Comparison of ENCODE assay signal across 13 cellular contexts in the genomic region with DNA sequence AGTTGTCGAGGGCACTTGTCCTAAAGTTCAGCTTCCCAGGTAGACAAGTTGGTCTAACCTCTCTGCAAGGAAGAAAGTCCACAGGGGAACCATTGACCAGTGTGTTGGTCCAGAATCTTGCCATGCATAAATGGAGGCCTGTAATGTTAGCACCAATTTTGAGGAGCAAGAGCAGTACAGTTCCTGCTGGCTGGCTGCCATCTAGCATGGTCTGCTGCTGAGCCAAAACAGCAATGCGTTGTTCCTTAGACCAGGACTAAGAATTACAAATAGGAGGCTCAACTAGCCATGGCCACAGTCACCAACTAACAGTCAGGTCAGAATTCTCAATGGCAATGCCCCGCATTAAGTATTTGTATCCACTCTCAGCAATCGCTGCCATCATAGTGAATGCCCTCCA.
"Had no signal": no experiment of that assay in that cellular context is flagged by ENCODE, and none has a peak within 500 bp of the region (broad histone marks: within the 10 kb centered on the region; RNA-seq: fewer than 3 reads in every experiment).

No MANE protein-coding gene starts in this region.

- H3K27me3 ChIP-seq: esophagus muscularis mucosa, left lung, ovary, tibial artery had no signal

- H3K36me3 ChIP-seq: ovary had no signal

- H3K9me3 ChIP-seq: esophagus muscularis mucosa, ovary, tibial artery had no signal

- DNase-seq: activated CD4-positive, alpha-beta T cell treated with anti-CD3 and anti-CD28 coated beads, Interleukin-2, amount 10 ng/mL, durations not matched to agents 24 days and 14 days; activated CD8-positive, alpha-beta T cell treated with anti-CD3 and anti-CD28 coated beads for 36 hours; activated naive CD4-positive, alpha-beta T cell treated with anti-CD3 and anti-CD28 coated beads for 36 hours; activated T-cell treated with anti-CD3 and anti-CD28 coated beads, Interleukin-2, amount 50 U/mL, for 1 hour; effector CD8-positive, alpha-beta T cell; islet precursor cell; left lung; mucosa of descending colon; naive B cell; ovary; stimulated activated CD4-positive, alpha-beta T cell treated with anti-CD3 and anti-CD28 coated beads, Interleukin-4, amount 100 ng/mL, for 24 hours; tibial artery had no signal

- H3K4me3 ChIP-seq: esophagus muscularis mucosa, left lung, mucosa of descending colon, ovary, tibial artery had no signal

- H3K27ac ChIP-seq: esophagus muscularis mucosa, left lung, ovary had no signal
